In genomic region chr16:88419790-88420189, GRCh38 we compare ENCODE assay signal across 9 cellular contexts.
"Had no signal": no experiment of that assay in that cellular context is flagged by ENCODE, and none has a peak within 500 bp of the region (broad histone marks: within the 10 kb centered on the region; RNA-seq: fewer than 3 reads in every experiment).

No MANE protein-coding gene starts in this region.

- H3K4me3 ChIP-seq: GM23248 had no signal

- H3K4me2 ChIP-seq: KMS-11 had no signal

- H3K9ac ChIP-seq: GM23248, KMS-11 had no signal

- H2AFZ ChIP-seq: GM23248 had no signal

- H3K27ac ChIP-seq: GM23248, HL-60, KMS-11 had no signal

- DNase-seq: GM23248, GOT3, H9, HCEC 1CT, HFFc6, IMR-90, KBM-7 had no signal
